2 cellular contexts compared by ENCODE assay signal in genomic region chr9:16482764-16483163, GRCh38.
A peak's percentile ranks its signal among the peaks of the same experiment; 100 is the strongest.
TF ChIP-seq lines count a peak whose summit lies in the region.

No MANE protein-coding gene starts in this region.

TF ChIP-seq in IMR-90, 13 proteins besides CTCF, POLR2A, EP300 and RAD21:
- TF ChIP-seq USF2 (IDR thresholded peaks at IDR 0.05; ENCODE audit: low read depth, low read length): no peak

TF ChIP-seq in GM12878, 131 proteins besides CTCF, POLR2A, EP300 and RAD21:
- 0 out of 4 replicates have a peak, but pooled peaks of 1 of the 2 experiments have one; percentile 9 for TF ChIP-seq BHLHE40 (IDR thresholded peaks at IDR 0.05; ENCODE audit: borderline replicate concordance in 1 of 2, low read depth in 2 of 2, low read length in 1 of 2)
- TF ChIP-seq USF1 (IDR thresholded peaks at IDR 0.05; ENCODE audit: borderline replicate concordance, extremely low read length, insufficient read depth, low read depth, low read length): no peak
- no peak for TF ChIP-seq NRF1 (conservative IDR thresholded peaks at IDR 0.05; ENCODE audit: low read depth, low read length)
- peak; percentile 77 for TF ChIP-seq RELB (IDR thresholded peaks at IDR 0.05; ENCODE audit: low read depth)
- peak; percentile 45 to 62; a peak in 2 of 4 replicates for TF ChIP-seq IKZF2 (IDR thresholded peaks at IDR 0.05)
- peak; percentile 66; the same call in 1 of the 2 replicates for TF ChIP-seq MTA2 (IDR thresholded peaks at IDR 0.05; ENCODE audit: low read depth)
- TF ChIP-seq EED (IDR thresholded peaks at IDR 0.05; ENCODE audit: low read depth): no peak
- TF ChIP-seq IKZF1 (conservative IDR thresholded peaks at IDR 0.05): peak; percentile 70
- TF ChIP-seq BCL11A (IDR thresholded peaks at IDR 0.05; ENCODE audit: low read depth, low read length): no peak
- peak; percentile 55; the same call in 1 of the 2 replicates for TF ChIP-seq PAX5 (IDR thresholded peaks at IDR 0.05; ENCODE audit: borderline replicate concordance, low read depth, low read length)
- 0 out of 2 replicates have a peak, but pooled peaks have one; percentile 8 for TF ChIP-seq ATF7 (IDR thresholded peaks at IDR 0.05; ENCODE audit: low read depth)
- no peak for TF ChIP-seq KLF5 (IDR thresholded peaks at IDR 0.05; ENCODE audit: partially characterized antibody)
- TF ChIP-seq FOXM1 (IDR thresholded peaks at IDR 0.05; ENCODE audit: low read depth, low read length): no peak
- TF ChIP-seq DPF2 (IDR thresholded peaks at IDR 0.05): peak; percentile 65; the same call in 1 of the 2 replicates
- TF ChIP-seq GATAD2B (conservative IDR thresholded peaks at IDR 0.05; ENCODE audit: low read depth): no peak
- no peak for TF ChIP-seq PAX8 (IDR thresholded peaks at IDR 0.05)
